Comparison of ENCODE assay signal across 8 cellular contexts in genomic region chr4:78058591-78059523, GRCh38. TPM values are rescaled to one million over a fixed set of nuclear protein-coding genes. Genes with fewer than 3 reads are reported as not detected.
DNase-seq lines count a peak whose midpoint lies in the region; TF ChIP-seq lines count a peak whose summit lies in the region.

No MANE protein-coding gene starts in this region.

- BruUV-seq in MCF 10A (replicated peaks; lab: Mats Ljungman, UMichigan) = no TSS peak

- peaks cover 19% of the 10 kb centered on the region for H3K4me1 Mint-ChIP-seq in MCF 10A (ENCODE audit: insufficient read depth, unreplicated experiment)

- DNase-seq in stimulated activated CD4-positive, alpha-beta T cell treated with anti-CD3 and anti-CD28 coated beads, Interleukin-12 subunit alpha, Interleukin-12 subunit beta, amount 100 ng/mL, for 4 hours = peak; percentile 1
- no peak for DNase-seq in stimulated activated CD4-positive, alpha-beta T cell treated with anti-CD3 and anti-CD28 coated beads, Interleukin-4, amount 100 ng/mL, for 1 hour
- peak; percentile 65 for DNase-seq in NCI-H748 (lab: John Stamatoyannopoulos, UW; ENCODE audit: unreplicated experiment)
- DNase-seq in MCF 10A (ENCODE audit: unreplicated experiment) = peak; percentile 62
- peak; percentile 77 for DNase-seq in iPS-NIHi7 (ENCODE audit: extremely low spot score)
- DNase-seq in stimulated activated naive CD4-positive, alpha-beta T cell treated with Interleukin-2 at 50 U/mL for 16 hours (lab: John Stamatoyannopoulos, UW) = no peak
- DNase-seq in GM19238 (ENCODE audit: insufficient read length, low spot score) = no peak

- POLR2A ChIA-PET in MCF 10A (lab: Yijun Ruan, JAX) = interaction anchor here (0.6 to 1.9 kb wide), 17 partner anchors 12 to 532 kb away, joined by 3 to 7 read pairs (median 3); partner anchors contain the start of gene MRPL1

- no peaks in the 10 kb centered on the region for H3K36me3 Mint-ChIP-seq in MCF 10A (ENCODE audit: insufficient read depth, unreplicated experiment)

- H3K9me3 ChIP-seq in skeletal muscle satellite cell (replicated peaks; ENCODE audit: low read length) = no peaks in the 10 kb centered on the region

- H3K9ac ChIP-seq in skeletal muscle satellite cell (ENCODE audit: low read depth, low read length) = peak overlapping the region; percentile 65

- peak overlapping the region; percentile 92 for H3K4me2 ChIP-seq in skeletal muscle satellite cell (ENCODE audit: low read length)

- no peaks in the 10 kb centered on the region for H3K27me3 Mint-ChIP-seq in MCF 10A (ENCODE audit: insufficient read depth, unreplicated experiment)

- TF ChIP-seq CTCF in MCF 10A (IDR thresholded peaks at IDR 0.05; ENCODE audit: unreplicated experiment) = no peak

- H3K36me3 ChIP-seq in skeletal muscle satellite cell (ENCODE audit: insufficient read depth, low read length) = no peaks in the 10 kb centered on the region

- peaks cover 3% of the 10 kb centered on the region for H3K27me3 ChIP-seq in skeletal muscle satellite cell (ENCODE audit: control insufficient read depth, insufficient read depth, low read length)

- peak overlapping the region; percentile 73 for H3K4me3 ChIP-seq in skeletal muscle satellite cell (ENCODE audit: low read length)

- CTCF ChIA-PET in MCF 10A (lab: Yijun Ruan, JAX) = interaction anchor here (0.6 to 2.5 kb wide), 31 partner anchors 10 to 796 kb away, joined by 3 to 30 read pairs (median 4); no protein-coding TSS in a partner anchor

- H3K4me3 Mint-ChIP-seq in MCF 10A (ENCODE audit: unreplicated experiment) = peak overlapping the region; percentile 78

- peaks cover 21% of the 10 kb centered on the region for H3K4me1 ChIP-seq in skeletal muscle satellite cell (ENCODE audit: control insufficient read depth, insufficient read depth, low read length)

- H3K9me3 Mint-ChIP-seq in MCF 10A (ENCODE audit: unreplicated experiment) = no peaks in the 10 kb centered on the region

- intact Hi-C loops in MCF 10A (cut with micrococcal nuclease) = loop anchor here (1.0 to 10.0 kb wide), 4 partner anchors 64 to 816 kb away; partner anchors contain the start of gene CNOT6L

- peak overlapping the region; percentile 59 for H3K27ac Mint-ChIP-seq in MCF 10A (ENCODE audit: low read depth, unreplicated experiment)

RNA-seq across cellular contexts. Expression of gene FRAS1, which starts 1.7 kb away (rescaled TPM):
- 2.0 and 2.1 TPM in 2 replicates for total RNA-seq in MCF 10A (2022)
- total RNA-seq in skeletal muscle satellite cell (2012; rRNA removed) = 2.8 and 3.5 TPM in 2 replicates

Comparison
In these comparisons a context has a peak if more than half of its experiments do, and no peak if none do; other contexts are left out.
1. DNase-seq: peak in stimulated activated CD4-positive, alpha-beta T cell treated with anti-CD3 and anti-CD28 coated beads, Interleukin-12 subunit alpha, Interleukin-12 subunit beta, amount 100 ng/mL, for 4 hours (single experiment), NCI-H748 (single experiment), MCF 10A (single experiment) and iPS-NIHi7 (single experiment); none in stimulated activated CD4-positive, alpha-beta T cell treated with anti-CD3 and anti-CD28 coated beads, Interleukin-4, amount 100 ng/mL, for 1 hour (single experiment), stimulated activated naive CD4-positive, alpha-beta T cell treated with Interleukin-2 at 50 U/mL for 16 hours (single experiment) and GM19238 (single experiment).